Comparison of ENCODE assay signal across 25 cellular contexts in the genomic region with DNA sequence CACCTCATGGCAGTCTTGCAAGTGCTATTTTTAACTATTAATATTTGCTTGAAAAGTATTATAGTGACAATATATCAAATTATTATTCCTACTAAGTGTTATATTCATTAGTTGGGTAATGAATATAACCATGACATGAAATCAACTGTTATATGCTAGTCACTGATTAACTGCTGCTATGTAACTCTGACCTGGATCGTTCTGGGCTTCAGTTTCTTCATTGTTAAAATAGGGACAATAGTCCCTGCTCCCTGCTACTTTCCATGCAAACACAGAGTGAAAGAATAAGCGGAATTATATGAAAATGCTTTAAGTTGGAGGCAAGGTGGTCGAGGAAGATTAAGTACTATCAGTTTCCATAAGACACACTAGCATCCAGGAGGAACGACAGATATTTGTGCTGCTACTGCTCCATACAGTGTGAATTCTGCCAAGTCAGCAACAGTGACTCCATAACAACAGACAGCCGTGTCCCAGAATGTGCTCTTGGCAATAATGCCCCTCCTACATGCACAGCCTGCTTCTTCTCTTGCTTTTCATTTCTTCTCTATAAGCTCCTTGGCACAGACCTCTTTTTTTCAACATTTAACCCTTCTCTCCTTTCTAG.
DNase-seq lines count a peak whose midpoint lies in the region; ATAC-seq and TF ChIP-seq lines count a peak whose summit lies in the region.
"Had no signal": no experiment of that assay in that cellular context is flagged by ENCODE, and none has a peak within 500 bp of the region (broad histone marks: within the 10 kb centered on the region; RNA-seq: fewer than 3 reads in every experiment).

No MANE protein-coding gene starts in this region.

- peaks cover 7% of the 10 kb centered on the region for H3K9me3 Mint-ChIP-seq in type B pancreatic cell

- TF ChIP-seq CTCF in hepatocyte (IDR thresholded peaks at IDR 0.05; ENCODE audit: poor library complexity) (no peak), parathyroid adenoma (IDR thresholded peaks at IDR 0.05) (no peak), type B pancreatic cell (conservative IDR thresholded peaks at IDR 0.05) (no peak)

- H3K4me1 ChIP-seq in hepatocyte (ENCODE audit: insufficient read depth) (peaks cover 39% of the 10 kb centered on the region), parathyroid adenoma (peaks cover 23% of the 10 kb centered on the region)

- H3K27me3 ChIP-seq in hepatocyte (no peaks in the 10 kb centered on the region), parathyroid adenoma (ENCODE audit: control insufficient read depth, insufficient read depth, low read length) (no peaks in the 10 kb centered on the region)
- H3K27me3 ChIP-seq: body of pancreas, upper lobe of left lung had no signal

- H3K9ac ChIP-seq in parathyroid adenoma, result no peak overlapping the region

- H3K4me2 ChIP-seq in hepatocyte (no peak overlapping the region), parathyroid adenoma (ENCODE audit: low read length) (peak overlapping the region; percentile 9)

- 73% methylated on average over 5 of the region's 5 CpGs for WGBS in hepatocyte (ENCODE audit: low lambda C conversion rate, missing lambda C conversion rate)

- ATAC-seq in HG03457 (IDR thresholded peaks at IDR 0.05; ENCODE audit: unreplicated experiment), result no peak
- ATAC-seq: activated CD8-positive, alpha-beta T cell treated with anti-CD3 and anti-CD28 coated beads, Interleukin-2, amount 10 ng/mL, durations not matched to agents 7 days and 5 days; activated T-helper 17 cell treated with anti-CD3 and anti-CD28 coated beads, Interleukin-2, amount 50 U/mL, for 72 hours; body of pancreas; SK-N-SH treated with all-trans-retinoic acid at 6 μM for 48 hours; stimulated activated effector memory CD8-positive, alpha-beta T cell treated with anti-CD3 and anti-CD28 coated beads, Interleukin-12 subunit alpha, Interleukin-12 subunit beta, amount 100 ng/mL, for 72 hours had no signal

- peaks cover 50% of the 10 kb centered on the region for H3K36me3 Mint-ChIP-seq in type B pancreatic cell

- H3K27ac ChIP-seq in hepatocyte, result no peak overlapping the region
- H3K27ac ChIP-seq in parathyroid adenoma, result no peak overlapping the region
- H3K27ac ChIP-seq: body of pancreas, prostate gland had no signal

- H2AFZ ChIP-seq in hepatocyte (no peak overlapping the region), parathyroid adenoma (no peak overlapping the region)

- peak overlapping the region; percentile 12 for H3K27ac Mint-ChIP-seq in type B pancreatic cell
- H3K27ac Mint-ChIP-seq: activated T-helper 17 cell treated with anti-CD3 and anti-CD28 coated beads, Interleukin-2, amount 50 U/mL, for 72 hours; CD14-positive monocyte; immature natural killer cell; stimulated activated effector memory CD8-positive, alpha-beta T cell treated with anti-CD3 and anti-CD28 coated beads, Interleukin-12 subunit alpha, Interleukin-12 subunit beta, amount 100 ng/mL, for 72 hours; T-helper 2 cell treated with Interferon-gamma antibody and Interleukin-4, amounts not matched to agents 5 μg/mL and 100 μg/mL, for 36 hours had no signal

- no peaks in the 10 kb centered on the region for H3K9me3 ChIP-seq in hepatocyte (ENCODE audit: low read depth)
- H3K9me3 ChIP-seq in parathyroid adenoma (ENCODE audit: control insufficient read depth, low read length), result no peaks in the 10 kb centered on the region
- H3K9me3 ChIP-seq: body of pancreas, prostate gland, upper lobe of left lung had no signal

- peaks cover 3% of the 10 kb centered on the region for H4K20me1 ChIP-seq in hepatocyte (ENCODE audit: insufficient read depth, poor library complexity, severe bottlenecking)

- H3K9me2 ChIP-seq in hepatocyte (replicated peaks; ENCODE audit: insufficient read depth), result no peaks in the 10 kb centered on the region

- H3K79me2 ChIP-seq in hepatocyte, result peaks cover 55% of the 10 kb centered on the region
- peaks cover 52% of the 10 kb centered on the region for H3K79me2 ChIP-seq in parathyroid adenoma

- DNase-seq in DMS53 treated with DMSO at 0.1 percent for 48 hours (lab: John Stamatoyannopoulos, UW; ENCODE audit: unreplicated experiment), result peak; percentile 5
- DNase-seq in DMS53 (lab: John Stamatoyannopoulos, UW), result no peak
- peak; percentile 15 for DNase-seq in hepatocyte (ENCODE audit: low spot score)
- DNase-seq in type B pancreatic cell (ENCODE audit: extremely low spot score, unreplicated experiment), result no peak
- DNase-seq in NCI-H146 (lab: John Stamatoyannopoulos, UW), result no peak
- DNase-seq in activated CD8-positive, alpha-beta memory T cell treated with anti-CD3 and anti-CD28 coated beads for 24 hours, result no peak
- DNase-seq: activated CD4-positive, alpha-beta T cell treated with anti-CD3 and anti-CD28 coated beads for 4 hours; activated CD8-positive, alpha-beta T cell treated with anti-CD3 and anti-CD28 coated beads, Interleukin-2, amount 10 ng/mL, durations not matched to agents 7 days and 5 days; activated naive CD4-positive, alpha-beta T cell treated with anti-CD3 and anti-CD28 coated beads, Interleukin-2, amount 50 U/mL, for 16 hours; body of pancreas; DMS79 treated with DMSO at 0.1 percent for 48 hours; immature natural killer cell; KG1; NCI-H1105; NCI-H2029; NCI-H748 treated with DMSO at 0.1 percent for 48 hours had no signal

- peak overlapping the region; percentile 26 for H3K4me3 Mint-ChIP-seq in type B pancreatic cell
- H3K4me3 Mint-ChIP-seq: activated CD8-positive, alpha-beta T cell treated with anti-CD3 and anti-CD28 coated beads, Interleukin-2, amount 10 ng/mL, durations not matched to agents 7 days and 5 days; activated T-helper 17 cell treated with anti-CD3 and anti-CD28 coated beads, Interleukin-2, amount 50 U/mL, for 72 hours; CD14-positive monocyte; immature natural killer cell; stimulated activated effector memory CD8-positive, alpha-beta T cell treated with anti-CD3 and anti-CD28 coated beads, Interleukin-12 subunit alpha, Interleukin-12 subunit beta, amount 100 ng/mL, for 72 hours; T-helper 2 cell treated with Interferon-gamma antibody and Interleukin-4, amounts not matched to agents 5 μg/mL and 100 μg/mL, for 36 hours had no signal

- H3K4me3 ChIP-seq in hepatocyte (no peak overlapping the region), parathyroid adenoma (ENCODE audit: low read depth, low read length) (no peak overlapping the region)
- H3K4me3 ChIP-seq: body of pancreas, prostate gland, upper lobe of left lung had no signal

- H3K4me1 Mint-ChIP-seq in type B pancreatic cell (ENCODE audit: unreplicated experiment), result peaks cover 29% of the 10 kb centered on the region

- H3K27me3 Mint-ChIP-seq in type B pancreatic cell, result no peaks in the 10 kb centered on the region
- H3K27me3 Mint-ChIP-seq: activated T-helper 17 cell treated with anti-CD3 and anti-CD28 coated beads, Interleukin-2, amount 50 U/mL, for 72 hours had no signal

- H3K36me3 ChIP-seq in hepatocyte (replicated peaks; ENCODE audit: insufficient read depth, low read depth) (no peaks in the 10 kb centered on the region), parathyroid adenoma (ENCODE audit: control insufficient read depth, insufficient read depth, low read length) (no peaks in the 10 kb centered on the region)
- H3K36me3 ChIP-seq: prostate gland had no signal

Comparison
In these comparisons a context has a peak if more than half of its experiments do, and no peak if none do; other contexts are left out.
1. DNase-seq: peak in DMS53 treated with DMSO at 0.1 percent for 48 hours (single experiment) and hepatocyte (single experiment); none in DMS53 (single experiment), type B pancreatic cell (single experiment), NCI-H146 (single experiment) and activated CD8-positive, alpha-beta memory T cell treated with anti-CD3 and anti-CD28 coated beads for 24 hours (single experiment).